Comparison of ENCODE assay signal across 23 cellular contexts in genomic region chr4:28481565-28481964, GRCh38.
DNase-seq lines count a peak whose midpoint lies in the region; ATAC-seq and TF ChIP-seq lines count a peak whose summit lies in the region.
"Had no signal": no experiment of that assay in that cellular context is flagged by ENCODE, and none has a peak within 500 bp of the region (broad histone marks: within the 10 kb centered on the region; RNA-seq: fewer than 3 reads in every experiment).

No MANE protein-coding gene starts in this region.

- intact Hi-C loops in colonic mucosa (cut with DNase I) (no loop called here), mucosa of descending colon (cut with DNase I, micrococcal nuclease) (no loop called here), lower leg skin (cut with DNase I; ENCODE audit: low total_unique reads) (no loop called here)

- H3K27ac ChIP-seq in GM23248 (no peak overlapping the region), colonic mucosa (no peak overlapping the region), Karpas-422 (ENCODE audit: low read length) (no peak overlapping the region)
- H3K27ac ChIP-seq: BLaER1 treated with 17β-estradiol and CSF1 and Interleukin-3, amounts not matched to agents 10 nM and 100 nM; tibial nerve had no signal

- no peaks in the 10 kb centered on the region for H3K79me2 ChIP-seq in GM23248 (ENCODE audit: insufficient read depth)
- H3K79me2 ChIP-seq in Karpas-422 (ENCODE audit: low read length): no peaks in the 10 kb centered on the region

- H3K9me2 ChIP-seq in GM23248 (ENCODE audit: insufficient read depth) (peaks cover 5% of the 10 kb centered on the region; the same call in 1 of the 2 replicates), Karpas-422 (replicated peaks; ENCODE audit: insufficient read depth, low read length) (no peaks in the 10 kb centered on the region)

- H3K27me3 ChIP-seq in GM23248 (replicated peaks; ENCODE audit: insufficient read depth): no peaks in the 10 kb centered on the region
- H3K27me3 ChIP-seq in colonic mucosa: no peaks in the 10 kb centered on the region
- no peaks in the 10 kb centered on the region for H3K27me3 ChIP-seq in Karpas-422 (ENCODE audit: low read length)
- H3K27me3 ChIP-seq: BLaER1 treated with 17β-estradiol and CSF1 and Interleukin-3, amounts not matched to agents 10 nM and 100 nM; SJCRH30; tibial nerve had no signal

- H3K36me3 ChIP-seq in GM23248 (ENCODE audit: low read depth) (no peaks in the 10 kb centered on the region), colonic mucosa (no peaks in the 10 kb centered on the region), mucosa of descending colon (ENCODE audit: low read depth) (no peaks in the 10 kb centered on the region), Karpas-422 (ENCODE audit: insufficient read depth, low read length) (no peaks in the 10 kb centered on the region)
- H3K36me3 ChIP-seq: BLaER1 treated with 17β-estradiol and CSF1 and Interleukin-3, amounts not matched to agents 10 nM and 100 nM; SJCRH30; tibial nerve had no signal

- no peaks in the 10 kb centered on the region for H4K20me1 ChIP-seq in GM23248 (ENCODE audit: insufficient read depth)
- H4K20me1 ChIP-seq in Karpas-422 (ENCODE audit: insufficient read depth, low read depth, low read length): no peaks in the 10 kb centered on the region
- H4K20me1 ChIP-seq: BLaER1 treated with 17β-estradiol and CSF1 and Interleukin-3, amounts not matched to agents 10 nM and 100 nM had no signal

- DNase-seq in GM23248: no peak
- peak; percentile 6 for DNase-seq in NCI-H1417 treated with DMSO at 0.1 percent for 48 hours (lab: John Stamatoyannopoulos, UW)
- peak; percentile 73 for DNase-seq in colonic mucosa
- peak in 2 of 3 donors; percentile 47 to 84 for DNase-seq in mucosa of descending colon
- no peak for DNase-seq in Karpas-422
- no peak for DNase-seq in lower leg skin (ENCODE audit: low spot score in 2 of 2)
- DNase-seq in GM13977 (ENCODE audit: low spot score): no peak
- DNase-seq: activated CD4-positive, alpha-beta T cell treated with anti-CD3 and anti-CD28 coated beads, Interleukin-2, amount 10 ng/mL, durations not matched to agents 24 days and 14 days; activated gamma-delta T cell treated with Interleukin-2 at 50 U/mL for 16 hours; activated T-cell treated with anti-CD3 and anti-CD28 coated beads, Interleukin-2, amount 50 U/mL, for 48 hours; cortex of kidney; DND-41; effector memory CD4-positive, alpha-beta T cell; erythroblast; midbrain; naive thymus-derived CD4-positive, alpha-beta T cell; NCI-H1694 treated with DMSO at 0.1 percent for 48 hours; NCI-H69; SJCRH30; stimulated activated CD4-positive, alpha-beta T cell treated with anti-CD3 and anti-CD28 coated beads, Interleukin-4, amount 100 ng/mL, for 24 hours; SW 1271 had no signal

- whole genome bisulfite sequencing in GM23248 (ENCODE audit: low coverage in 1 of 2, low lambda C conversion rate in 2 of 2, missing lambda C conversion rate in 2 of 2), 2 experiments: 21 to 28% methylated on average over 4 of the region's 4 CpGs
- WGBS in lower leg skin, 2 donors: 64 to 68% methylated on average over 4 of the region's 4 CpGs

- no peak overlapping the region for H3K4me3 ChIP-seq in GM23248
- H3K4me3 ChIP-seq in colonic mucosa: no peak overlapping the region
- H3K4me3 ChIP-seq in mucosa of descending colon: no peak overlapping the region
- H3K4me3 ChIP-seq in Karpas-422 (ENCODE audit: low read length): no peak overlapping the region
- no peak overlapping the region for H3K4me3 ChIP-seq in lower leg skin (ENCODE audit: low read depth, poor library complexity, severe bottlenecking)
- H3K4me3 ChIP-seq: BLaER1 treated with 17β-estradiol and CSF1 and Interleukin-3, amounts not matched to agents 10 nM and 100 nM; SJCRH30; tibial nerve had no signal

- H3K9me3 ChIP-seq in GM23248 (ENCODE audit: low read depth) (no peaks in the 10 kb centered on the region), colonic mucosa (no peaks in the 10 kb centered on the region), mucosa of descending colon (no peaks in the 10 kb centered on the region), Karpas-422 (ENCODE audit: low read length) (peaks cover 26% of the 10 kb centered on the region)
- H3K9me3 ChIP-seq: BLaER1 treated with 17β-estradiol and CSF1 and Interleukin-3, amounts not matched to agents 10 nM and 100 nM; tibial nerve had no signal

- no peak for TF ChIP-seq POLR2A in lower leg skin (IDR thresholded peaks at IDR 0.05)

- 0 out of 2 replicates have a peak overlapping the region, but pooled peaks have one; percentile 1 for H2AFZ ChIP-seq in GM23248
- no peak overlapping the region for H2AFZ ChIP-seq in Karpas-422 (ENCODE audit: low read length)

- H3K4me2 ChIP-seq in GM23248 (ENCODE audit: unreplicated experiment) (no peak overlapping the region), Karpas-422 (ENCODE audit: low read depth, low read length, poor library complexity, severe bottlenecking) (no peak overlapping the region)
- H3K4me2 ChIP-seq: BLaER1 treated with 17β-estradiol and CSF1 and Interleukin-3, amounts not matched to agents 10 nM and 100 nM had no signal

- H3K9ac ChIP-seq in GM23248: no peak overlapping the region
- H3K9ac ChIP-seq in colonic mucosa (ENCODE audit: low read depth in 2 of 2, low read length in 2 of 2): no peak overlapping the region
- no peak overlapping the region for H3K9ac ChIP-seq in Karpas-422 (ENCODE audit: low read length)
- H3K9ac ChIP-seq: BLaER1 treated with 17β-estradiol and CSF1 and Interleukin-3, amounts not matched to agents 10 nM and 100 nM had no signal

- TF ChIP-seq CTCF in colonic mucosa (IDR thresholded peaks at IDR 0.05) (no peak), mucosa of descending colon (IDR thresholded peaks at IDR 0.05) (no peak), lower leg skin (IDR thresholded peaks at IDR 0.05) (no peak), GM13977 (IDR thresholded peaks at IDR 0.05; ENCODE audit: extremely low read depth, insufficient read depth, missing control alignments) (no peak)

- H3F3A ChIP-seq in GM23248 (ENCODE audit: insufficient read depth): no peaks in the 10 kb centered on the region

- ATAC-seq in mucosa of descending colon: peak; percentile 91
- ATAC-seq: naive thymus-derived CD4-positive, alpha-beta T cell had no signal

- in situ Hi-C loops in GM23248 (cut with MboI) (loop anchor here (25.0 kb wide), 1 partner anchor 106 kb away; no protein-coding TSS in a partner anchor), GM13977 (cut with MboI; ENCODE audit: low pct_unique_long_range_greater_than_20kb, low sequenced_read_pairs, unreplicated experiment) (no loop called here)

- H3K4me1 ChIP-seq in GM23248 (ENCODE audit: insufficient read depth) (no peaks in the 10 kb centered on the region), colonic mucosa (no peaks in the 10 kb centered on the region), mucosa of descending colon (ENCODE audit: low read depth) (peaks cover 23% of the 10 kb centered on the region), Karpas-422 (ENCODE audit: low read length) (no peaks in the 10 kb centered on the region)
- H3K4me1 ChIP-seq: BLaER1 treated with 17β-estradiol and CSF1 and Interleukin-3, amounts not matched to agents 10 nM and 100 nM; tibial nerve had no signal

Comparison
In these comparisons a context has a peak if more than half of its experiments do, and no peak if none do; other contexts are left out.
1. DNase-seq: peak in NCI-H1417 treated with DMSO at 0.1 percent for 48 hours (single experiment), colonic mucosa (single experiment) and mucosa of descending colon (2 of 3); none in GM23248 (single experiment), Karpas-422 (single experiment), lower leg skin (0 of 2) and GM13977 (single experiment).